Comparison of ENCODE assay signal across 20 cellular contexts in the genomic region with DNA sequence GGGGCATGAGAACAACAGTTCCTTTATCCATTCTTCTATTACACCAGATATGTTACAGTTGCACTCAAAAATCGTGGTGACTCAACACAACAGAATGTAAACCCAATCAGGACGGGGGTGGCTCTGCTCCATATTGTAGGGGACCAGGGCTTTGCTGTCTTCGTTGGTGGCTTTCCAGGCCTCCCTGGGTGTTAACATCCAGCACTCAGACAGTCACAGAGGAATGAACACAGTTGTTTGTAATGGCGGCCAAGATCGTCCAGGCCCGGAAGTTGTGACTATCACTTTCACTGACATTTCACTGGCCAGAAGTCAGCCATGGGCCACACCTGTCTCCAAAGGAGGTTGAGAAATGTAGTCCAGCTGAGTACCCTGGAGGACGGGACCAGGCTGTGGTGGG.
DNase-seq lines count a peak whose midpoint lies in the region; ATAC-seq, FAIRE-seq and TF ChIP-seq lines count a peak whose summit lies in the region.
"Had no signal": no experiment of that assay in that cellular context is flagged by ENCODE, and none has a peak within 500 bp of the region (broad histone marks: within the 10 kb centered on the region; RNA-seq: fewer than 3 reads in every experiment).

No MANE protein-coding gene starts in this region.

- peaks cover 13% of the 10 kb centered on the region for H3K27me3 Mint-ChIP-seq in astrocyte (ENCODE audit: low read depth, unreplicated experiment)
- H3K27me3 Mint-ChIP-seq: activated CD8-positive, alpha-beta T cell treated with anti-CD3 and anti-CD28 coated beads for 36 hours had no signal

- H3K36me3 ChIP-seq in GM23248 (ENCODE audit: low read depth) (no peaks in the 10 kb centered on the region), astrocyte (ENCODE audit: insufficient read depth, low read length) (no peaks in the 10 kb centered on the region), heart left ventricle (peaks cover 0 to 2% (median 0%) of the 10 kb centered on the region in 9 donors), smooth muscle cell (ENCODE audit: low read depth) (no peaks in the 10 kb centered on the region), sigmoid colon (no peaks in the 10 kb centered on the region)
- H3K36me3 ChIP-seq: left lung, suprapubic skin had no signal

- DNase-seq in GM23248 (peak; percentile 73), astrocyte (ENCODE audit: low read depth) (peak; percentile 80), heart left ventricle (peak in 1 of 5 donors; percentile 59), smooth muscle cell (lab: John Stamatoyannopoulos, UW; ENCODE audit: unreplicated experiment) (no peak), sigmoid colon (no peak), NCI-H526 treated with DMSO at 0.1 percent for 48 hours (lab: John Stamatoyannopoulos, UW) (no peak), cerebellar nuclear complex (lab: John Stamatoyannopoulos, UW) (no peak)
- DNase-seq: activated CD8-positive, alpha-beta T cell treated with anti-CD3 and anti-CD28 coated beads for 36 hours; activated T-cell treated with anti-CD3 and anti-CD28 coated beads, Interleukin-2, amount 50 U/mL, for 4 hours; C1 segment of cervical spinal cord; DMS153; left lung; NCI-H146; NK-92 treated with Interleukin-12 subunit alpha and Interleukin-12 subunit beta, amount 100 ng/mL, for 24 hours; occipital lobe; stimulated activated CD4-positive, alpha-beta T cell treated with anti-CD3 and anti-CD28 coated beads, Interleukin-4, amount 100 ng/mL, for 24 hours had no signal

- H3K4me3 Mint-ChIP-seq in astrocyte (ENCODE audit: unreplicated experiment) = no peak overlapping the region
- H3K4me3 Mint-ChIP-seq: activated CD8-positive, alpha-beta T cell treated with anti-CD3 and anti-CD28 coated beads for 36 hours; activated naive CD4-positive, alpha-beta T cell treated with anti-CD3 and anti-CD28 coated beads, Interleukin-2, amount 50 U/mL, for 24 hours; activated T-cell treated with anti-CD3 and anti-CD28 coated beads, Interleukin-2, amount 50 U/mL, for 4 hours; WTC11 had no signal

- H2AFZ ChIP-seq in GM23248 (no peak overlapping the region), astrocyte (ENCODE audit: low read depth, low read length) (peak overlapping the region; percentile 35), smooth muscle cell (ENCODE audit: low read depth) (no peak overlapping the region)

- H4K20me1 ChIP-seq in GM23248 (ENCODE audit: insufficient read depth) (no peaks in the 10 kb centered on the region), astrocyte (ENCODE audit: insufficient read depth, low read length) (no peaks in the 10 kb centered on the region), smooth muscle cell (ENCODE audit: low read depth) (no peaks in the 10 kb centered on the region)

- 30 to 39% methylated on average over 7 of the region's 7 CpGs for WGBS in GM23248 (ENCODE audit: low coverage in 1 of 2, low lambda C conversion rate in 2 of 2, missing lambda C conversion rate in 2 of 2), 2 experiments
- 55 to 58% (median 56%) methylated on average over 7 of the region's 7 CpGs for WGBS in heart left ventricle, 4 donors
- WGBS in smooth muscle cell (ENCODE audit: low lambda C conversion rate) = 43% methylated on average over 7 of the region's 7 CpGs
- 80 to 81% methylated on average over 7 of the region's 7 CpGs for WGBS in sigmoid colon, 2 donors

- in situ Hi-C loops in GM23248 (cut with MboI) = no loop called here

- peak overlapping the region; percentile 14; the same call in 1 of the 2 replicates for H3K4me3 ChIP-seq in GM23248
- H3K4me3 ChIP-seq in astrocyte (ENCODE audit: insufficient read depth, low read depth, low read length) = no peak overlapping the region
- H3K4me3 ChIP-seq in heart left ventricle = no peak overlapping the region
- no peak overlapping the region for H3K4me3 ChIP-seq in smooth muscle cell
- no peak overlapping the region for H3K4me3 ChIP-seq in sigmoid colon
- H3K4me3 ChIP-seq: left lung, suprapubic skin had no signal

- intact Hi-C loops in heart left ventricle (cut with DNase I) = loop anchor here in 2 of 10 donors (5.0 to 10.0 kb wide), 2 partner anchors 65 to 202 kb away; a partner anchor contains a TSS
- intact Hi-C loops in sigmoid colon (cut with DNase I) = no loop called here

- H3K9me3 ChIP-seq in GM23248 (ENCODE audit: low read depth) (no peaks in the 10 kb centered on the region), astrocyte (ENCODE audit: insufficient read depth, low read depth, low read length) (peaks cover 3% of the 10 kb centered on the region), heart left ventricle (no peaks in the 10 kb centered on the region), smooth muscle cell (replicated peaks; ENCODE audit: low read depth) (no peaks in the 10 kb centered on the region), sigmoid colon (no peaks in the 10 kb centered on the region)
- H3K9me3 ChIP-seq: suprapubic skin had no signal

- peaks cover 46% of the 10 kb centered on the region for H3K4me1 ChIP-seq in GM23248 (ENCODE audit: insufficient read depth)
- H3K4me1 ChIP-seq in astrocyte (ENCODE audit: insufficient read depth, low read length) = peaks cover 13% of the 10 kb centered on the region
- H3K4me1 ChIP-seq in heart left ventricle = peaks cover 5 to 72% (median 42%) of the 10 kb centered on the region in 12 donors
- H3K4me1 ChIP-seq in smooth muscle cell (ENCODE audit: low read depth) = no peaks in the 10 kb centered on the region
- H3K4me1 ChIP-seq in sigmoid colon = peaks cover 0 to 85% (median 59%) of the 10 kb centered on the region in 4 donors

- H3K4me1 Mint-ChIP-seq in astrocyte (ENCODE audit: low read depth, unreplicated experiment) = peaks cover 5% of the 10 kb centered on the region

- FAIRE-seq in astrocyte (lab: Jason Lieb, UNC) = no peak
- FAIRE-seq: GM19239 had no signal

- no peak overlapping the region for H3K27ac Mint-ChIP-seq in astrocyte (ENCODE audit: unreplicated experiment)
- H3K27ac Mint-ChIP-seq: activated CD8-positive, alpha-beta T cell treated with anti-CD3 and anti-CD28 coated beads for 36 hours; activated naive CD4-positive, alpha-beta T cell treated with anti-CD3 and anti-CD28 coated beads, Interleukin-2, amount 50 U/mL, for 24 hours; WTC11 had no signal

- no peak for TF ChIP-seq CTCF in astrocyte (IDR thresholded peaks at IDR 0.05; ENCODE audit: insufficient read depth, low read depth, low read length)
- TF ChIP-seq CTCF in heart left ventricle (IDR thresholded peaks at IDR 0.05) = no peak
- no peak for TF ChIP-seq CTCF in smooth muscle cell (IDR thresholded peaks at IDR 0.05; ENCODE audit: borderline replicate concordance, insufficient read depth, poor library complexity, severe bottlenecking)
- TF ChIP-seq CTCF in sigmoid colon (IDR thresholded peaks at IDR 0.05) = no peak

- H3F3A ChIP-seq in GM23248 (ENCODE audit: insufficient read depth) = peaks cover 36% of the 10 kb centered on the region
- no peaks in the 10 kb centered on the region for H3F3A ChIP-seq in smooth muscle cell (ENCODE audit: low read depth)

- peaks cover 9% of the 10 kb centered on the region for H3K9me3 Mint-ChIP-seq in astrocyte (ENCODE audit: unreplicated experiment)
- H3K9me3 Mint-ChIP-seq: activated naive CD4-positive, alpha-beta T cell treated with anti-CD3 and anti-CD28 coated beads, Interleukin-2, amount 50 U/mL, for 24 hours had no signal

- H3K9me2 ChIP-seq in GM23248 (ENCODE audit: insufficient read depth) = no peaks in the 10 kb centered on the region

- no peak for TF ChIP-seq EP300 in sigmoid colon (IDR thresholded peaks at IDR 0.05)

- TF ChIP-seq POLR2A in heart left ventricle (IDR thresholded peaks at IDR 0.05) (no peak), sigmoid colon (IDR thresholded peaks at IDR 0.05) (no peak)

- peaks cover 5% of the 10 kb centered on the region for H3K36me3 Mint-ChIP-seq in astrocyte (ENCODE audit: low read depth, unreplicated experiment)
- H3K36me3 Mint-ChIP-seq: activated naive CD4-positive, alpha-beta T cell treated with anti-CD3 and anti-CD28 coated beads, Interleukin-2, amount 50 U/mL, for 24 hours had no signal

- peak; percentile 18 to 65 (median 53) for ATAC-seq in heart left ventricle
- ATAC-seq: activated CD8-positive, alpha-beta T cell treated with anti-CD3 and anti-CD28 coated beads for 36 hours; activated T-cell treated with anti-CD3 and anti-CD28 coated beads, Interleukin-2, amount 50 U/mL, for 4 hours; left lung; WTC11 had no signal

- peak overlapping the region; percentile 71 for H3K4me2 ChIP-seq in GM23248 (ENCODE audit: unreplicated experiment)
- H3K4me2 ChIP-seq in astrocyte (ENCODE audit: low read length) = peak overlapping the region; percentile 63
- peak overlapping the region; percentile 24 for H3K4me2 ChIP-seq in smooth muscle cell

- H3K79me2 ChIP-seq in GM23248 (ENCODE audit: insufficient read depth) (peaks cover 59% of the 10 kb centered on the region), astrocyte (ENCODE audit: insufficient read depth, low read length) (no peaks in the 10 kb centered on the region), smooth muscle cell (ENCODE audit: low read depth) (no peaks in the 10 kb centered on the region)

- peak overlapping the region; percentile 24; the same call in 1 of the 2 replicates for H3K9ac ChIP-seq in GM23248
- H3K9ac ChIP-seq in astrocyte (ENCODE audit: low read length) = no peak overlapping the region
- H3K9ac ChIP-seq in smooth muscle cell (ENCODE audit: low read depth) = no peak overlapping the region

- H3K27me3 ChIP-seq in GM23248 (replicated peaks; ENCODE audit: insufficient read depth) (no peaks in the 10 kb centered on the region), astrocyte (ENCODE audit: insufficient read depth, low read length) (no peaks in the 10 kb centered on the region), heart left ventricle (no peaks in the 10 kb centered on the region), smooth muscle cell (ENCODE audit: low read depth) (no peaks in the 10 kb centered on the region), sigmoid colon (no peaks in the 10 kb centered on the region)
- H3K27me3 ChIP-seq: left lung, suprapubic skin had no signal

- H3K27ac ChIP-seq in GM23248 = peak overlapping the region; percentile 79
- peak overlapping the region; percentile 65 for H3K27ac ChIP-seq in astrocyte (ENCODE audit: low read depth, low read length)
- H3K27ac ChIP-seq in heart left ventricle = peak overlapping the region in 5 of 12 donors; percentile 15 to 40 (median 31)
- peak overlapping the region; percentile 16 for H3K27ac ChIP-seq in smooth muscle cell (ENCODE audit: low read depth)
- H3K27ac ChIP-seq in sigmoid colon = peak overlapping the region in 2 of 4 donors; percentile 89 to 92
- H3K27ac ChIP-seq: left lung, suprapubic skin had no signal

Comparison
In these comparisons a context has a peak if more than half of its experiments do, and no peak if none do; other contexts are left out.
1. DNase-seq: peak in GM23248 (single experiment) and astrocyte (single experiment); none in smooth muscle cell (single experiment), sigmoid colon (single experiment), NCI-H526 treated with DMSO at 0.1 percent for 48 hours (single experiment) and cerebellar nuclear complex (0 of 2).
2. Peak in every context shown above with its lines, with median percentiles within 50 percentile points of each other: H3K4me2 ChIP-seq.